1 cellular context compared by ENCODE assay signal in the genomic region with DNA sequence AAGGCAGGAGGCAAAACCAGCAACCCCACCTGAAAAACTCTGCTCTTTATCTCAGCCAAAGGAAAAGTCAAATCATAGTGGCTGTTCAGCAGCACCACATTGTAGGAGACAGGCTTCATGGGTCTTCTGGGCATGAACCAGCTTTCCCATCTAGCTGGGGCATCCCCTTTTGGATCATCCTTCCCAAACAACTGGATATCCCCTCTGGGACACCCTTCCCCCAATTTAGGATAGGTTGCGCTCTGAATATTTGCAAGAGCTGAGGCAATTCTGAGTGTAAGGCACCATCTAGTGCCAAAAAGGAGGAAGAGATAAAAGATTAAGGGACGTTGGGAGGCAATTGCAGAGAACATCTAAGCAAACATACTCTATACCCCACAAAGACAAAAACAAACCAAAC.
TF ChIP-seq lines count a peak whose summit lies in the region.

No MANE protein-coding gene starts in this region.

TF ChIP-seq in GM23338, 12 proteins besides CTCF, POLR2A, EP300 and RAD21 (continued from another document):
- TF ChIP-seq, protein P1, sequence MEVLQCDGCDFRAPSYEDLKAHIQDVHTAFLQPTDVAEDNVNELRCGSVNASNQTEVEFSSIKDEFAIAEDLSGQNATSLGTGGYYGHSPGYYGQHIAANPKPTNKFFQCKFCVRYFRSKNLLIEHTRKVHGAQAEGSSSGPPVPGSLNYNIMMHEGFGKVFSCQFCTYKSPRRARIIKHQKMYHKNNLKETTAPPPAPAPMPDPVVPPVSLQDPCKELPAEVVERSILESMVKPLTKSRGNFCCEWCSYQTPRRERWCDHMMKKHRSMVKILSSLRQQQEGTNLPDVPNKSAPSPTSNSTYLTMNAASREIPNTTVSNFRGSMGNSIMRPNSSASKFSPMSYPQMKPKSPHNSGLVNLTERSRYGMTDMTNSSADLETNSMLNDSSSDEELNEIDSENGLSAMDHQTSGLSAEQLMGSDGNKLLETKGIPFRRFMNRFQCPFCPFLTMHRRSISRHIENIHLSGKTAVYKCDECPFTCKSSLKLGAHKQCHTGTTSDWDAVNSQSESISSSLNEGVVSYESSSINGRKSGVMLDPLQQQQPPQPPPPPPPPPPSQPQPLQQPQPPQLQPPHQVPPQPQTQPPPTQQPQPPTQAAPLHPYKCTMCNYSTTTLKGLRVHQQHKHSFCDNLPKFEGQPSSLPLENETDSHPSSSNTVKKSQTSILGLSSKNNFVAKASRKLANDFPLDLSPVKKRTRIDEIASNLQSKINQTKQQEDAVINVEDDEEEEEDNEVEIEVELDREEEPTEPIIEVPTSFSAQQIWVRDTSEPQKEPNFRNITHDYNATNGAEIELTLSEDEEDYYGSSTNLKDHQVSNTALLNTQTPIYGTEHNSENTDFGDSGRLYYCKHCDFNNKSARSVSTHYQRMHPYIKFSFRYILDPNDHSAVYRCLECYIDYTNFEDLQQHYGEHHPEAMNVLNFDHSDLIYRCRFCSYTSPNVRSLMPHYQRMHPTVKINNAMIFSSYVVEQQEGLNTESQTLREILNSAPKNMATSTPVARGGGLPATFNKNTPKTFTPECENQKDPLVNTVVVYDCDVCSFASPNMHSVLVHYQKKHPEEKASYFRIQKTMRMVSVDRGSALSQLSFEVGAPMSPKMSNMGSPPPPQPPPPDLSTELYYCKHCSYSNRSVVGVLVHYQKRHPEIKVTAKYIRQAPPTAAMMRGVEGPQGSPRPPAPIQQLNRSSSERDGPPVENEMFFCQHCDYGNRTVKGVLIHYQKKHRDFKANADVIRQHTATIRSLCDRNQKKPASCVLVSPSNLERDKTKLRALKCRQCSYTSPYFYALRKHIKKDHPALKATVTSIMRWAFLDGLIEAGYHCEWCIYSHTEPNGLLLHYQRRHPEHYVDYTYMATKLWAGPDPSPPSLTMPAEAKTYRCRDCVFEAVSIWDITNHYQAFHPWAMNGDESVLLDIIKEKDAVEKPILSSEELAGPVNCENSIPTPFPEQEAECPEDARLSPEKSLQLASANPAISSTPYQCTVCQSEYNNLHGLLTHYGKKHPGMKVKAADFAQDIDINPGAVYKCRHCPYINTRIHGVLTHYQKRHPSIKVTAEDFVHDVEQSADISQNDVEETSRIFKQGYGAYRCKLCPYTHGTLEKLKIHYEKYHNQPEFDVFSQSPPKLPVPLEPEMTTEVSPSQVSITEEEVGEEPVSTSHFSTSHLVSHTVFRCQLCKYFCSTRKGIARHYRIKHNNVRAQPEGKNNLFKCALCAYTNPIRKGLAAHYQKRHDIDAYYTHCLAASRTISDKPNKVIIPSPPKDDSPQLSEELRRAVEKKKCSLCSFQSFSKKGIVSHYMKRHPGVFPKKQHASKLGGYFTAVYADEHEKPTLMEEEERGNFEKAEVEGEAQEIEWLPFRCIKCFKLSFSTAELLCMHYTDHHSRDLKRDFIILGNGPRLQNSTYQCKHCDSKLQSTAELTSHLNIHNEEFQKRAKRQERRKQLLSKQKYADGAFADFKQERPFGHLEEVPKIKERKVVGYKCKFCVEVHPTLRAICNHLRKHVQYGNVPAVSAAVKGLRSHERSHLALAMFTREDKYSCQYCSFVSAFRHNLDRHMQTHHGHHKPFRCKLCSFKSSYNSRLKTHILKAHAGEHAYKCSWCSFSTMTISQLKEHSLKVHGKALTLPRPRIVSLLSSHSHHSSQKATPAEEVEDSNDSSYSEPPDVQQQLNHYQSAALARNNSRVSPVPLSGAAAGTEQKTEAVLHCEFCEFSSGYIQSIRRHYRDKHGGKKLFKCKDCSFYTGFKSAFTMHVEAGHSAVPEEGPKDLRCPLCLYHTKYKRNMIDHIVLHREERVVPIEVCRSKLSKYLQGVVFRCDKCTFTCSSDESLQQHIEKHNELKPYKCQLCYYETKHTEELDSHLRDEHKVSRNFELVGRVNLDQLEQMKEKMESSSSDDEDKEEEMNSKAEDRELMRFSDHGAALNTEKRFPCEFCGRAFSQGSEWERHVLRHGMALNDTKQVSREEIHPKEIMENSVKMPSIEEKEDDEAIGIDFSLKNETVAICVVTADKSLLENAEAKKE (CRISPR knock-in tag; IDR thresholded peaks at IDR 0.05) = no peak
- no peak for TF ChIP-seq ZNF114 (CRISPR knock-in tag; IDR thresholded peaks at IDR 0.05)
- no peak for TF ChIP-seq CREB1 (CRISPR knock-in tag; IDR thresholded peaks at IDR 0.05; ENCODE audit: low read depth)
- TF ChIP-seq EZH2phosphoT487 (IDR thresholded peaks at IDR 0.05; ENCODE audit: unreplicated experiment) = no peak
- TF ChIP-seq, protein P2, sequence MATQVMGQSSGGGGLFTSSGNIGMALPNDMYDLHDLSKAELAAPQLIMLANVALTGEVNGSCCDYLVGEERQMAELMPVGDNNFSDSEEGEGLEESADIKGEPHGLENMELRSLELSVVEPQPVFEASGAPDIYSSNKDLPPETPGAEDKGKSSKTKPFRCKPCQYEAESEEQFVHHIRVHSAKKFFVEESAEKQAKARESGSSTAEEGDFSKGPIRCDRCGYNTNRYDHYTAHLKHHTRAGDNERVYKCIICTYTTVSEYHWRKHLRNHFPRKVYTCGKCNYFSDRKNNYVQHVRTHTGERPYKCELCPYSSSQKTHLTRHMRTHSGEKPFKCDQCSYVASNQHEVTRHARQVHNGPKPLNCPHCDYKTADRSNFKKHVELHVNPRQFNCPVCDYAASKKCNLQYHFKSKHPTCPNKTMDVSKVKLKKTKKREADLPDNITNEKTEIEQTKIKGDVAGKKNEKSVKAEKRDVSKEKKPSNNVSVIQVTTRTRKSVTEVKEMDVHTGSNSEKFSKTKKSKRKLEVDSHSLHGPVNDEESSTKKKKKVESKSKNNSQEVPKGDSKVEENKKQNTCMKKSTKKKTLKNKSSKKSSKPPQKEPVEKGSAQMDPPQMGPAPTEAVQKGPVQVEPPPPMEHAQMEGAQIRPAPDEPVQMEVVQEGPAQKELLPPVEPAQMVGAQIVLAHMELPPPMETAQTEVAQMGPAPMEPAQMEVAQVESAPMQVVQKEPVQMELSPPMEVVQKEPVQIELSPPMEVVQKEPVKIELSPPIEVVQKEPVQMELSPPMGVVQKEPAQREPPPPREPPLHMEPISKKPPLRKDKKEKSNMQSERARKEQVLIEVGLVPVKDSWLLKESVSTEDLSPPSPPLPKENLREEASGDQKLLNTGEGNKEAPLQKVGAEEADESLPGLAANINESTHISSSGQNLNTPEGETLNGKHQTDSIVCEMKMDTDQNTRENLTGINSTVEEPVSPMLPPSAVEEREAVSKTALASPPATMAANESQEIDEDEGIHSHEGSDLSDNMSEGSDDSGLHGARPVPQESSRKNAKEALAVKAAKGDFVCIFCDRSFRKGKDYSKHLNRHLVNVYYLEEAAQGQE (IDR thresholded peaks at IDR 0.05; ENCODE audit: unreplicated experiment) = no peak
